1 cellular context compared by ENCODE assay signal in the genomic region with DNA sequence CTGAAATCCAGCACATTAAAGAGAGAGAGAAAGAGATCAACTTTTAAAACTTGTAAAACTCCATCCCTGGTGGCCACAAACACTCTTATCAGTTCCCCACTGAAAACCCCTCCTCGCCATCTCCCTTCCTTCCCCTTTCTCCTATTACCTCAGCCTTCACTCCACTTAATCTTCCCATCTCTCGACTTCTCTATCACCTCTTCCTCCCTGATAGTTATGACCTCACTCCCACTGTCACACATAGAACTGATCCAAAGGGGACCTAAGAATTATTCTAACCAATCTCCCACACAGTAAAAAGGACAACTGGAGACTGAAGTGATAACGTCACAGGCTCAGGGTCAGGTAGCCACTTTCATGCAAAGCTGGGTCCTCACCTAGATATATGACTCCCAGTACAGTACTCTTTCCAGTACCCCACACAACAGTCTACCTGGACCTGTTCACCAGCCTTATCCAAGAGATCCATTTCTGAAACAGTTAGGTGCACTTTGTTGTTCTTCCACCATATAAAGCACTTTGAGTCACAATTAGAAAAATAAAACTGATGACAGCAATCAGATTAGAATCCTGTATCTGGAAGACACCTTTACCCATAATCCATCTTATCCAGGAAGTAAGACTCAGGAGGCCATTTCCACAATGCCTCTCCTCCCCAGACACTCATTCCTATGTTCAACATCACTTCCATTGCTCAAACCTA.
TF ChIP-seq lines count a peak whose summit lies in the region.

No MANE protein-coding gene starts in this region.

TF ChIP-seq in K562, 482 proteins besides CTCF, POLR2A, EP300 and RAD21 (continued from another document and continues in another):
- TF ChIP-seq, protein P1, sequence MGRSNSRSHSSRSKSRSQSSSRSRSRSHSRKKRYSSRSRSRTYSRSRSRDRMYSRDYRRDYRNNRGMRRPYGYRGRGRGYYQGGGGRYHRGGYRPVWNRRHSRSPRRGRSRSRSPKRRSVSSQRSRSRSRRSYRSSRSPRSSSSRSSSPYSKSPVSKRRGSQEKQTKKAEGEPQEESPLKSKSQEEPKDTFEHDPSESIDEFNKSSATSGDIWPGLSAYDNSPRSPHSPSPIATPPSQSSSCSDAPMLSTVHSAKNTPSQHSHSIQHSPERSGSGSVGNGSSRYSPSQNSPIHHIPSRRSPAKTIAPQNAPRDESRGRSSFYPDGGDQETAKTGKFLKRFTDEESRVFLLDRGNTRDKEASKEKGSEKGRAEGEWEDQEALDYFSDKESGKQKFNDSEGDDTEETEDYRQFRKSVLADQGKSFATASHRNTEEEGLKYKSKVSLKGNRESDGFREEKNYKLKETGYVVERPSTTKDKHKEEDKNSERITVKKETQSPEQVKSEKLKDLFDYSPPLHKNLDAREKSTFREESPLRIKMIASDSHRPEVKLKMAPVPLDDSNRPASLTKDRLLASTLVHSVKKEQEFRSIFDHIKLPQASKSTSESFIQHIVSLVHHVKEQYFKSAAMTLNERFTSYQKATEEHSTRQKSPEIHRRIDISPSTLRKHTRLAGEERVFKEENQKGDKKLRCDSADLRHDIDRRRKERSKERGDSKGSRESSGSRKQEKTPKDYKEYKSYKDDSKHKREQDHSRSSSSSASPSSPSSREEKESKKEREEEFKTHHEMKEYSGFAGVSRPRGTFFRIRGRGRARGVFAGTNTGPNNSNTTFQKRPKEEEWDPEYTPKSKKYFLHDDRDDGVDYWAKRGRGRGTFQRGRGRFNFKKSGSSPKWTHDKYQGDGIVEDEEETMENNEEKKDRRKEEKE (IDR thresholded peaks at IDR 0.05; ENCODE audit: borderline replicate concordance in 1 of 2, control insufficient read depth in 1 of 2, low read depth in 2 of 2, low read length in 1 of 2): no peak
- TF ChIP-seq, protein P2, sequence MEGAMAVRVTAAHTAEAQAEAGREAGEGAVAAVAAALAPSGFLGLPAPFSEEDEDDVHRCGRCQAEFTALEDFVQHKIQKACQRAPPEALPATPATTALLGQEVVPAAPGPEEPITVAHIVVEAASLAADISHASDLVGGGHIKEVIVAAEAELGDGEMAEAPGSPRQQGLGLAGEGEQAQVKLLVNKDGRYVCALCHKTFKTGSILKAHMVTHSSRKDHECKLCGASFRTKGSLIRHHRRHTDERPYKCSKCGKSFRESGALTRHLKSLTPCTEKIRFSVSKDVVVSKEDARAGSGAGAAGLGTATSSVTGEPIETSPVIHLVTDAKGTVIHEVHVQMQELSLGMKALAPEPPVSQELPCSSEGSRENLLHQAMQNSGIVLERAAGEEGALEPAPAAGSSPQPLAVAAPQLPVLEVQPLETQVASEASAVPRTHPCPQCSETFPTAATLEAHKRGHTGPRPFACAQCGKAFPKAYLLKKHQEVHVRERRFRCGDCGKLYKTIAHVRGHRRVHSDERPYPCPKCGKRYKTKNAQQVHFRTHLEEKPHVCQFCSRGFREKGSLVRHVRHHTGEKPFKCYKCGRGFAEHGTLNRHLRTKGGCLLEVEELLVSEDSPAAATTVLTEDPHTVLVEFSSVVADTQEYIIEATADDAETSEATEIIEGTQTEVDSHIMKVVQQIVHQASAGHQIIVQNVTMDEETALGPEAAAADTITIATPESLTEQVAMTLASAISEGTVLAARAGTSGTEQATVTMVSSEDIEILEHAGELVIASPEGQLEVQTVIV (CRISPR knock-in tag; IDR thresholded peaks at IDR 0.05; ENCODE audit: borderline replicate concordance): no peak
- TF ChIP-seq, protein P3, sequence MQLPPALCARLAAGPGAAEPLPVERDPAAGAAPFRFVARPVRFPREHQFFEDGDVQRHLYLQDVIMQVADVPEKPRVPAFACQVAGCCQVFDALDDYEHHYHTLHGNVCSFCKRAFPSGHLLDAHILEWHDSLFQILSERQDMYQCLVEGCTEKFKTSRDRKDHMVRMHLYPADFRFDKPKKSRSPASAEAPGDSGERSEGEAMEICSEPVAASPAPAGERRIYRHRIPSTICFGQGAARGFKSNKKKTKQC (CRISPR knock-in tag; IDR thresholded peaks at IDR 0.05): no peak
- TF ChIP-seq NKRF (IDR thresholded peaks at IDR 0.05; ENCODE audit: borderline replicate concordance): no peak
- no peak for TF ChIP-seq POLR3G (IDR thresholded peaks at IDR 0.05; ENCODE audit: extremely low read depth, insufficient read length, insufficient replicate concordance)
- no peak for TF ChIP-seq PRMT5 (CRISPR knock-in tag; IDR thresholded peaks at IDR 0.05)
- TF ChIP-seq NUFIP1 (IDR thresholded peaks at IDR 0.05; ENCODE audit: partially characterized antibody): no peak
- peak; percentile 56 for TF ChIP-seq BCOR (IDR thresholded peaks at IDR 0.05)
- TF ChIP-seq ARHGAP35 (IDR thresholded peaks at IDR 0.05; ENCODE audit: partially characterized antibody): no peak
- no peak for TF ChIP-seq ZNF583 (CRISPR knock-in tag; IDR thresholded peaks at IDR 0.05)
- 0 out of 2 replicates have a peak, but pooled peaks have one; percentile 41 for TF ChIP-seq ETV5 (CRISPR knock-in tag; IDR thresholded peaks at IDR 0.05; ENCODE audit: low read depth)
- TF ChIP-seq KAT8 (IDR thresholded peaks at IDR 0.05; ENCODE audit: low read depth): no peak
- peak; percentile 96 for TF ChIP-seq ATF7 (IDR thresholded peaks at IDR 0.05)
- TF ChIP-seq FOXP1 (CRISPR knock-in tag; IDR thresholded peaks at IDR 0.05): no peak
- TF ChIP-seq ZNF263 (CRISPR knock-in tag; IDR thresholded peaks at IDR 0.05; ENCODE audit: borderline replicate concordance): no peak
- TF ChIP-seq PHB (CRISPR knock-in tag; IDR thresholded peaks at IDR 0.05): no peak
- no peak; a peak in 1 of 4 replicates for TF ChIP-seq TEAD1 (CRISPR knock-in tag; IDR thresholded peaks at IDR 0.05)
- TF ChIP-seq, protein P4, sequence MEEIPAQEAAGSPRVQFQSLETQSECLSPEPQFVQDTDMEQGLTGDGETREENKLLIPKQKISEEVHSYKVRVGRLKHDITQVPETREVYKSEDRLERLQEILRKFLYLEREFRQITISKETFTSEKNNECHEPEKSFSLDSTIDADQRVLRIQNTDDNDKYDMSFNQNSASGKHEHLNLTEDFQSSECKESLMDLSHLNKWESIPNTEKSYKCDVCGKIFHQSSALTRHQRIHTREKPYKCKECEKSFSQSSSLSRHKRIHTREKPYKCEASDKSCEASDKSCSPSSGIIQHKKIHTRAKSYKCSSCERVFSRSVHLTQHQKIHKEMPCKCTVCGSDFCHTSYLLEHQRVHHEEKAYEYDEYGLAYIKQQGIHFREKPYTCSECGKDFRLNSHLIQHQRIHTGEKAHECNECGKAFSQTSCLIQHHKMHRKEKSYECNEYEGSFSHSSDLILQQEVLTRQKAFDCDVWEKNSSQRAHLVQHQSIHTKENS (CRISPR knock-in tag; IDR thresholded peaks at IDR 0.05): no peak
- TF ChIP-seq, protein P5, sequence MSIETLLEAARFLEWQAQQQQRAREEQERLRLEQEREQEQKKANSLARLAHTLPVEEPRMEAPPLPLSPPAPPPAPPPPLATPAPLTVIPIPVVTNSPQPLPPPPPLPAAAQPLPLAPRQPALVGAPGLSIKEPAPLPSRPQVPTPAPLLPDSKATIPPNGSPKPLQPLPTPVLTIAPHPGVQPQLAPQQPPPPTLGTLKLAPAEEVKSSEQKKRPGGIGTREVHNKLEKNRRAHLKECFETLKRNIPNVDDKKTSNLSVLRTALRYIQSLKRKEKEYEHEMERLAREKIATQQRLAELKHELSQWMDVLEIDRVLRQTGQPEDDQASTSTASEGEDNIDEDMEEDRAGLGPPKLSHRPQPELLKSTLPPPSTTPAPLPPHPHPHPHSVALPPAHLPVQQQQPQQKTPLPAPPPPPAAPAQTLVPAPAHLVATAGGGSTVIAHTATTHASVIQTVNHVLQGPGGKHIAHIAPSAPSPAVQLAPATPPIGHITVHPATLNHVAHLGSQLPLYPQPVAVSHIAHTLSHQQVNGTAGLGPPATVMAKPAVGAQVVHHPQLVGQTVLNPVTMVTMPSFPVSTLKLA (conservative IDR thresholded peaks at IDR 0.05): peak; percentile 8 to 16; a peak in 1 of 4 replicates
- no peak; the same call in 1 of the 2 replicates for TF ChIP-seq TEAD4 (IDR thresholded peaks at IDR 0.05; ENCODE audit: low read length)
- TF ChIP-seq TEAD4 (CRISPR knock-in tag; IDR thresholded peaks at IDR 0.05; ENCODE audit: borderline replicate concordance): no peak
- TF ChIP-seq MYNN (IDR thresholded peaks at IDR 0.05): no peak
- no peak for TF ChIP-seq MYNN (CRISPR knock-in tag; IDR thresholded peaks at IDR 0.05)
- TF ChIP-seq HIVEP1 (CRISPR knock-in tag; IDR thresholded peaks at IDR 0.05): no peak
- TF ChIP-seq KDM2B (CRISPR knock-in tag; IDR thresholded peaks at IDR 0.05): no peak
- TF ChIP-seq SP2 (IDR thresholded peaks at IDR 0.05; ENCODE audit: extremely low read depth, low read depth, low read length, poor library complexity, severe bottlenecking): no peak
- no peak for TF ChIP-seq PHF8 (IDR thresholded peaks at IDR 0.05; ENCODE audit: borderline replicate concordance, low read length)
- TF ChIP-seq NELFE (IDR thresholded peaks at IDR 0.05; ENCODE audit: insufficient read depth, insufficient read length): no peak
- TF ChIP-seq ZNF431 (CRISPR knock-in tag; IDR thresholded peaks at IDR 0.05): no peak
- TF ChIP-seq ZNF76 (CRISPR knock-in tag; IDR thresholded peaks at IDR 0.05; ENCODE audit: borderline replicate concordance): no peak
- no peak for TF ChIP-seq GABPB2 (CRISPR knock-in tag; conservative IDR thresholded peaks at IDR 0.05)
- TF ChIP-seq, protein P6, sequence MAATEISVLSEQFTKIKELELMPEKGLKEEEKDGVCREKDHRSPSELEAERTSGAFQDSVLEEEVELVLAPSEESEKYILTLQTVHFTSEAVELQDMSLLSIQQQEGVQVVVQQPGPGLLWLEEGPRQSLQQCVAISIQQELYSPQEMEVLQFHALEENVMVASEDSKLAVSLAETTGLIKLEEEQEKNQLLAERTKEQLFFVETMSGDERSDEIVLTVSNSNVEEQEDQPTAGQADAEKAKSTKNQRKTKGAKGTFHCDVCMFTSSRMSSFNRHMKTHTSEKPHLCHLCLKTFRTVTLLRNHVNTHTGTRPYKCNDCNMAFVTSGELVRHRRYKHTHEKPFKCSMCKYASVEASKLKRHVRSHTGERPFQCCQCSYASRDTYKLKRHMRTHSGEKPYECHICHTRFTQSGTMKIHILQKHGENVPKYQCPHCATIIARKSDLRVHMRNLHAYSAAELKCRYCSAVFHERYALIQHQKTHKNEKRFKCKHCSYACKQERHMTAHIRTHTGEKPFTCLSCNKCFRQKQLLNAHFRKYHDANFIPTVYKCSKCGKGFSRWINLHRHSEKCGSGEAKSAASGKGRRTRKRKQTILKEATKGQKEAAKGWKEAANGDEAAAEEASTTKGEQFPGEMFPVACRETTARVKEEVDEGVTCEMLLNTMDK (IDR thresholded peaks at IDR 0.05; ENCODE audit: borderline replicate concordance, insufficient read depth, low read depth, low read length, poor library complexity, severe bottlenecking): no peak
- peak; percentile 91 for TF ChIP-seq CC2D1A (IDR thresholded peaks at IDR 0.05)
- TF ChIP-seq NCOA4 (IDR thresholded peaks at IDR 0.05; ENCODE audit: partially characterized antibody): no peak
- peak; percentile 73 for TF ChIP-seq MEIS2 (IDR thresholded peaks at IDR 0.05; ENCODE audit: partially characterized antibody)
- TF ChIP-seq ZFP36 (IDR thresholded peaks at IDR 0.05; ENCODE audit: low read depth, low read length, partially characterized antibody): no peak
- no peak; a peak in 1 of 4 replicates for TF ChIP-seq ARNT (IDR thresholded peaks at IDR 0.05)
- TF ChIP-seq PPARD (CRISPR knock-in tag; IDR thresholded peaks at IDR 0.05): no peak
- TF ChIP-seq, protein P7, sequence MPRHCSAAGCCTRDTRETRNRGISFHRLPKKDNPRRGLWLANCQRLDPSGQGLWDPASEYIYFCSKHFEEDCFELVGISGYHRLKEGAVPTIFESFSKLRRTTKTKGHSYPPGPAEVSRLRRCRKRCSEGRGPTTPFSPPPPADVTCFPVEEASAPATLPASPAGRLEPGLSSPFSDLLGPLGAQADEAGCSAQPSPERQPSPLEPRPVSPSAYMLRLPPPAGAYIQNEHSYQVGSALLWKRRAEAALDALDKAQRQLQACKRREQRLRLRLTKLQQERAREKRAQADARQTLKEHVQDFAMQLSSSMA (CRISPR knock-in tag; IDR thresholded peaks at IDR 0.05): no peak
- TF ChIP-seq MAFG (tag; conservative IDR thresholded peaks at IDR 0.05): no peak
- TF ChIP-seq JUNB (CRISPR knock-in tag; conservative IDR thresholded peaks at IDR 0.05): no peak
- no peak for TF ChIP-seq E2F5 (CRISPR knock-in tag; IDR thresholded peaks at IDR 0.05)
- TF ChIP-seq CREB3L1 (IDR thresholded peaks at IDR 0.05; ENCODE audit: borderline replicate concordance, low read depth): no peak
- TF ChIP-seq NR4A1 (CRISPR knock-in tag; IDR thresholded peaks at IDR 0.05): no peak
- TF ChIP-seq NR4A1 (tag; IDR thresholded peaks at IDR 0.05): peak; percentile 61; the same call in 1 of the 2 replicates
- TF ChIP-seq TOE1 (IDR thresholded peaks at IDR 0.05; ENCODE audit: borderline replicate concordance): peak; percentile 73
- no peak for TF ChIP-seq TOE1 (CRISPR knock-in tag; IDR thresholded peaks at IDR 0.05; ENCODE audit: borderline replicate concordance, low read depth)
